Comparison of ENCODE assay signal across 35 cellular contexts in genomic region chr5:115317750-115318149, GRCh38.
"Had no signal": no experiment of that assay in that cellular context is flagged by ENCODE, and none has a peak within 500 bp of the region (broad histone marks: within the 10 kb centered on the region; RNA-seq: fewer than 3 reads in every experiment).

No MANE protein-coding gene starts in this region.

- H3K4me1 Mint-ChIP-seq: activated B cell treated with CpG ODN at 0.5 μM for 24 hours; activated CD4-positive, alpha-beta T cell treated with anti-CD3 and anti-CD28 coated beads, Interleukin-2, amount 10 ng/mL, durations not matched to agents 24 days and 14 days; activated naive CD4-positive, alpha-beta T cell treated with anti-CD3 and anti-CD28 coated beads, Interleukin-2, amount 10 ng/mL, durations not matched to agents 7 days and 5 days; activated naive CD4-positive, alpha-beta T cell treated with anti-CD3 and anti-CD28 coated beads, Interleukin-2, amount 50 U/mL, for 24 hours; activated naive CD8-positive, alpha-beta T cell treated with anti-CD3 and anti-CD28 coated beads, Interleukin-2, amount 10 ng/mL, durations not matched to agents 7 days and 5 days; activated naive CD8-positive, alpha-beta T cell treated with anti-CD3 and anti-CD28 coated beads, Interleukin-2, amount 50 U/mL, for 24 hours; brain; central memory CD8-positive, alpha-beta T cell had no signal

- H3K27ac Mint-ChIP-seq: activated B cell treated with CpG ODN at 0.5 μM for 24 hours; activated CD4-positive, alpha-beta memory T cell treated with anti-CD3 and anti-CD28 coated beads for 36 hours; activated CD4-positive, alpha-beta T cell treated with anti-CD3 and anti-CD28 coated beads, Interleukin-2, amount 10 ng/mL, durations not matched to agents 24 days and 14 days; activated CD8-positive, alpha-beta T cell treated with anti-CD3 and anti-CD28 coated beads for 36 hours; activated naive CD4-positive, alpha-beta T cell treated with anti-CD3 and anti-CD28 coated beads, Interleukin-2, amount 10 ng/mL, durations not matched to agents 7 days and 5 days; activated naive CD4-positive, alpha-beta T cell treated with anti-CD3 and anti-CD28 coated beads, Interleukin-2, amount 50 U/mL, for 24 hours; activated naive CD8-positive, alpha-beta T cell; activated naive CD8-positive, alpha-beta T cell treated with anti-CD3 and anti-CD28 coated beads, Interleukin-2, amount 10 ng/mL, durations not matched to agents 7 days and 5 days; activated naive CD8-positive, alpha-beta T cell treated with anti-CD3 and anti-CD28 coated beads, Interleukin-2, amount 50 U/mL, for 24 hours; activated T-helper 2 cell treated with anti-CD3 and anti-CD28 coated beads, Interferon-gamma antibody, Interleukin-2, Interleukin-4, amounts not matched to agents 10 μg/mL and 5 μg/mL and 100 μg/mL, durations not matched to agents 14 hours and 24 hours and 36 hours; brain; T-helper 1 cell treated with Interleukin-12 subunit alpha and Interleukin-12 subunit beta and Interleukin-4 antibody, amounts not matched to agents 30 μg/mL and 1 μg/mL, for 36 hours; T-helper 2 cell treated with Interferon-gamma antibody and Interleukin-4, amounts not matched to agents 5 μg/mL and 100 μg/mL, for 36 hours had no signal

- H3K4me3 Mint-ChIP-seq: activated B cell treated with CpG ODN at 0.5 μM for 24 hours; activated CD4-positive, alpha-beta memory T cell treated with anti-CD3 and anti-CD28 coated beads for 36 hours; activated CD4-positive, alpha-beta T cell treated with anti-CD3 and anti-CD28 coated beads, Interleukin-2, amount 10 ng/mL, durations not matched to agents 24 days and 14 days; activated CD8-positive, alpha-beta T cell treated with anti-CD3 and anti-CD28 coated beads for 36 hours; activated naive CD4-positive, alpha-beta T cell treated with anti-CD3 and anti-CD28 coated beads, Interleukin-2, amount 10 ng/mL, durations not matched to agents 7 days and 5 days; activated naive CD4-positive, alpha-beta T cell treated with anti-CD3 and anti-CD28 coated beads, Interleukin-2, amount 50 U/mL, for 24 hours; activated naive CD8-positive, alpha-beta T cell; activated naive CD8-positive, alpha-beta T cell treated with anti-CD3 and anti-CD28 coated beads, Interleukin-2, amount 10 ng/mL, durations not matched to agents 7 days and 5 days; activated naive CD8-positive, alpha-beta T cell treated with anti-CD3 and anti-CD28 coated beads, Interleukin-2, amount 50 U/mL, for 24 hours; activated T-cell treated with anti-CD3 and anti-CD28 coated beads, Interleukin-2, amount 50 U/mL, for 4 hours; brain; central memory CD8-positive, alpha-beta T cell; T-helper 1 cell treated with Interleukin-12 subunit alpha and Interleukin-12 subunit beta and Interleukin-4 antibody, amounts not matched to agents 30 μg/mL and 1 μg/mL, for 36 hours; T-helper 2 cell treated with Interferon-gamma antibody and Interleukin-4, amounts not matched to agents 5 μg/mL and 100 μg/mL, for 36 hours had no signal

- H3K27me3 ChIP-seq: ascending aorta, cardiac muscle cell had no signal

- H3K4me3 ChIP-seq: ascending aorta, cardiac muscle cell had no signal

- H3K9me3 ChIP-seq: ascending aorta had no signal

- DNase-seq: activated B cell treated with CpG ODN at 0.5 μM for 24 hours; activated CD4-positive, alpha-beta memory T cell treated with anti-CD3 and anti-CD28 coated beads for 36 hours; activated CD4-positive, alpha-beta T cell treated with anti-CD3 and anti-CD28 coated beads for 4 hours; activated CD4-positive, alpha-beta T cell treated with anti-CD3 and anti-CD28 coated beads, Interleukin-2, amount 10 ng/mL, durations not matched to agents 24 days and 14 days; activated CD4-positive, alpha-beta T cell treated with anti-CD3 and anti-CD28 coated beads, Interleukin-2, amount 50 U/mL, for 1 hour; activated CD4-positive, alpha-beta T cell treated with anti-CD3 and anti-CD28 coated beads, Interleukin-2, amount 50 U/mL, for 4 hours; activated CD4-positive, CD25-positive, alpha-beta regulatory T cell treated with anti-CD3 and anti-CD28 coated beads, Interleukin-2, amount 50 U/mL, for 72 hours; activated CD8-positive, alpha-beta memory T cell treated with anti-CD3 and anti-CD28 coated beads, Interleukin-2, amount 50 U/mL, for 4 hours; activated CD8-positive, alpha-beta T cell treated with anti-CD3 and anti-CD28 coated beads for 36 hours; activated effector memory CD4-positive, alpha-beta T cell treated with Interleukin-2 at 50 U/mL for 16 hours; activated gamma-delta T cell; activated naive CD4-positive, alpha-beta T cell treated with anti-CD3 and anti-CD28 coated beads, Interleukin-2, amount 10 ng/mL, durations not matched to agents 7 days and 5 days; activated naive CD4-positive, alpha-beta T cell treated with Interleukin-2 at 50 U/mL for 16 hours; activated naive CD8-positive, alpha-beta T cell treated with anti-CD3 and anti-CD28 coated beads, Interleukin-2, amount 10 ng/mL, durations not matched to agents 7 days and 5 days; activated naive CD8-positive, alpha-beta T cell treated with anti-CD3 and anti-CD28 coated beads, Interleukin-2, amount 50 U/mL, for 24 hours; activated T-cell treated with anti-CD3 and anti-CD28 coated beads for 4 hours; activated T-cell treated with anti-CD3 and anti-CD28 coated beads, Interleukin-2, amount 50 U/mL, for 1 hour; activated T-cell treated with anti-CD3 and anti-CD28 coated beads, Interleukin-2, amount 50 U/mL, for 4 hours; amygdala; anterior cingulate cortex; caudate nucleus; cerebellar nuclear complex; T-helper 1 cell; T-helper 2 cell; T-helper 9 cell had no signal

- H3K36me3 Mint-ChIP-seq: activated CD4-positive, alpha-beta memory T cell treated with anti-CD3 and anti-CD28 coated beads for 36 hours; activated naive CD4-positive, alpha-beta T cell treated with anti-CD3 and anti-CD28 coated beads, Interleukin-2, amount 10 ng/mL, durations not matched to agents 7 days and 5 days; activated naive CD4-positive, alpha-beta T cell treated with anti-CD3 and anti-CD28 coated beads, Interleukin-2, amount 50 U/mL, for 24 hours; activated naive CD8-positive, alpha-beta T cell; activated naive CD8-positive, alpha-beta T cell treated with anti-CD3 and anti-CD28 coated beads, Interleukin-2, amount 10 ng/mL, durations not matched to agents 7 days and 5 days; brain had no signal

- H3K4me1 ChIP-seq: ascending aorta had no signal

- ATAC-seq: activated CD8-positive, alpha-beta T cell treated with anti-CD3 and anti-CD28 coated beads for 36 hours; activated naive CD8-positive, alpha-beta T cell treated with anti-CD3 and anti-CD28 coated beads, Interleukin-2, amount 50 U/mL, for 24 hours; activated T-cell treated with anti-CD3 and anti-CD28 coated beads, Interleukin-2, amount 50 U/mL, for 4 hours had no signal

- H3K36me3 ChIP-seq: ascending aorta, cardiac muscle cell had no signal

- H3K9me3 Mint-ChIP-seq: activated B cell treated with CpG ODN at 0.5 μM for 24 hours; activated CD4-positive, alpha-beta memory T cell treated with anti-CD3 and anti-CD28 coated beads for 36 hours; activated CD4-positive, alpha-beta T cell treated with anti-CD3 and anti-CD28 coated beads, Interleukin-2, amount 10 ng/mL, durations not matched to agents 24 days and 14 days; activated CD8-positive, alpha-beta T cell treated with anti-CD3 and anti-CD28 coated beads for 36 hours; activated naive CD4-positive, alpha-beta T cell treated with anti-CD3 and anti-CD28 coated beads, Interleukin-2, amount 10 ng/mL, durations not matched to agents 7 days and 5 days; activated naive CD4-positive, alpha-beta T cell treated with anti-CD3 and anti-CD28 coated beads, Interleukin-2, amount 50 U/mL, for 24 hours; activated naive CD8-positive, alpha-beta T cell treated with anti-CD3 and anti-CD28 coated beads, Interleukin-2, amount 10 ng/mL, durations not matched to agents 7 days and 5 days; activated naive CD8-positive, alpha-beta T cell treated with anti-CD3 and anti-CD28 coated beads, Interleukin-2, amount 50 U/mL, for 24 hours; activated T-cell treated with anti-CD3 and anti-CD28 coated beads, Interleukin-2, amount 50 U/mL, for 4 hours; activated T-helper 2 cell treated with anti-CD3 and anti-CD28 coated beads, Interferon-gamma antibody, Interleukin-2, Interleukin-4, amounts not matched to agents 10 μg/mL and 5 μg/mL and 100 μg/mL, durations not matched to agents 14 hours and 24 hours and 36 hours; central memory CD8-positive, alpha-beta T cell; T-helper 1 cell treated with Interleukin-12 subunit alpha and Interleukin-12 subunit beta and Interleukin-4 antibody, amounts not matched to agents 30 μg/mL and 1 μg/mL, for 36 hours; T-helper 2 cell treated with Interferon-gamma antibody and Interleukin-4, amounts not matched to agents 5 μg/mL and 100 μg/mL, for 36 hours had no signal

- H3K27me3 Mint-ChIP-seq: brain had no signal

- H3K27ac ChIP-seq: ascending aorta, cardiac muscle cell, VCaP had no signal
